In the genomic region with DNA sequence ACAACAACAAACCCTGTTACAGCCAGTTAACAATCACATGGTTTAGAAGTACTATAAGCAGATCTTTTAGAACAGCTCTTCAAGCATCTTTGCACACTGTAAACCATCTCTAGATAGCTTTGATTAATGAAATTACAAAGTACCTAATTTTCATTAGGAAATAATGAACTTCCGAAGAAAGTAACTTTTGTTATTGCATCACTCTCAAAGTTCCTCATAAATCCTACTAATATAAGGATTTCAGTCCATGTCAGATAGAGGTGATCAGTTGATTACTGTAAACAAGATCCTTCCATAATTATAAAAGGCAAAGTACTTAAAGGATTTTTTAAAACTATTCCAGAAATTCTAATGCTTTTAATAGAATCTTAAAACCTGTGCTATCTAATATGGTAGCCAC, we compare ENCODE assay signal across 27 cellular contexts.
"Had no signal": no experiment of that assay in that cellular context is flagged by ENCODE, and none has a peak within 500 bp of the region (broad histone marks: within the 10 kb centered on the region; RNA-seq: fewer than 3 reads in every experiment).

No MANE protein-coding gene starts in this region.

- H3K4me2 ChIP-seq: hepatocyte, neural progenitor cell, smooth muscle cell had no signal

- H3K9me3 ChIP-seq: neutrophil, sigmoid colon, uterus had no signal

- H3K27me3 Mint-ChIP-seq: naive B cell; stimulated activated memory B cell treated with anti-CD40 and anti-IgM and Interleukin-4, amounts not matched to agents 10 μg/mL and 1 μg/mL and 100 μg/mL, for 72 hours; stimulated activated naive CD8-positive, alpha-beta T cell treated with anti-CD3 and anti-CD28 coated beads, Interleukin-15, amount 100 ng/mL, for 72 hours; type B pancreatic cell had no signal

- ATAC-seq: natural killer cell; right cardiac atrium; stimulated activated memory B cell treated with anti-CD40 and anti-IgM and Interleukin-4, amounts not matched to agents 10 μg/mL and 1 μg/mL and 100 μg/mL, for 72 hours; stimulated activated naive CD8-positive, alpha-beta T cell treated with anti-CD3 and anti-CD28 coated beads, Interleukin-15, amount 100 ng/mL, for 72 hours had no signal

- H3K27ac ChIP-seq: hepatocyte, left ventricle myocardium inferior, neural progenitor cell, neutrophil, parathyroid adenoma, sigmoid colon, tibial nerve, uterus had no signal

- H3K4me1 Mint-ChIP-seq: mesothelial cell of epicardium; nephron progenitor cell; neural progenitor cell; stimulated activated naive CD8-positive, alpha-beta T cell treated with anti-CD3 and anti-CD28 coated beads, Interleukin-15, amount 100 ng/mL, for 72 hours had no signal

- H3K79me2 ChIP-seq: parathyroid adenoma had no signal

- H3K27me3 ChIP-seq: hepatocyte, neural progenitor cell, neutrophil, sigmoid colon, tibial nerve, uterus had no signal

- H3K9me3 Mint-ChIP-seq: natural killer cell, type B pancreatic cell had no signal

- H3K4me3 Mint-ChIP-seq: mesothelial cell of epicardium; naive B cell; natural killer cell; nephron progenitor cell; neural progenitor cell; stimulated activated memory B cell treated with anti-CD40 and anti-IgM and Interleukin-4, amounts not matched to agents 10 μg/mL and 1 μg/mL and 100 μg/mL, for 72 hours; stimulated activated naive CD8-positive, alpha-beta T cell treated with anti-CD3 and anti-CD28 coated beads, Interleukin-15, amount 100 ng/mL, for 72 hours; type B pancreatic cell had no signal

- DNase-seq: islet precursor cell; left ventricle myocardium inferior; mesendoderm; naive B cell; natural killer cell; nephron progenitor cell; occipital lobe; right cardiac atrium; sigmoid colon; stimulated activated CD4-positive, alpha-beta T cell treated with anti-CD3 and anti-CD28 coated beads, Interleukin-1b, Interleukin-23, amount 100 ng/mL, for 48 hours; stimulated activated CD4-positive, alpha-beta T cell treated with anti-CD3 and anti-CD28 coated beads, Interleukin-2, amount 100 ng/mL, for 48 hours; stimulated activated CD4-positive, alpha-beta T cell treated with anti-CD3 and anti-CD28 coated beads, Interleukin-4, amount 100 ng/mL, for 4 hours; stimulated activated CD8-positive, alpha-beta memory T cell treated with anti-CD3 and anti-CD28 coated beads, Interleukin-4, amount 100 ng/mL, for 48 hours; stimulated activated naive CD4-positive, alpha-beta T cell treated with Interleukin-2 at 50 U/mL for 16 hours; stimulated activated naive CD8-positive, alpha-beta T cell treated with anti-CD3 and anti-CD28 coated beads, Interleukin-15, amount 100 ng/mL, for 72 hours; substantia nigra; uterus had no signal

- H3K27ac Mint-ChIP-seq: mesothelial cell of epicardium; natural killer cell; nephron progenitor cell; neural progenitor cell; stimulated activated memory B cell treated with anti-CD40 and anti-IgM and Interleukin-4, amounts not matched to agents 10 μg/mL and 1 μg/mL and 100 μg/mL, for 72 hours; stimulated activated naive CD8-positive, alpha-beta T cell treated with anti-CD3 and anti-CD28 coated beads, Interleukin-15, amount 100 ng/mL, for 72 hours; type B pancreatic cell had no signal

- H3K4me1 ChIP-seq: left ventricle myocardium inferior, neural progenitor cell, parathyroid adenoma, sigmoid colon, tibial nerve, uterus had no signal

- H3K9ac ChIP-seq: neural progenitor cell, parathyroid adenoma had no signal

- H3K36me3 Mint-ChIP-seq: mesothelial cell of epicardium, naive B cell, natural killer cell, type B pancreatic cell had no signal

- H2AFZ ChIP-seq: hepatocyte, neural progenitor cell, parathyroid adenoma had no signal

- H3K4me3 ChIP-seq: hepatocyte, left ventricle myocardium inferior, lung, neural progenitor cell, sigmoid colon, smooth muscle cell, tibial nerve, uterus had no signal

- H3K36me3 ChIP-seq: left ventricle myocardium inferior, neural progenitor cell, neutrophil, sigmoid colon, uterus had no signal
